In the genomic region with DNA sequence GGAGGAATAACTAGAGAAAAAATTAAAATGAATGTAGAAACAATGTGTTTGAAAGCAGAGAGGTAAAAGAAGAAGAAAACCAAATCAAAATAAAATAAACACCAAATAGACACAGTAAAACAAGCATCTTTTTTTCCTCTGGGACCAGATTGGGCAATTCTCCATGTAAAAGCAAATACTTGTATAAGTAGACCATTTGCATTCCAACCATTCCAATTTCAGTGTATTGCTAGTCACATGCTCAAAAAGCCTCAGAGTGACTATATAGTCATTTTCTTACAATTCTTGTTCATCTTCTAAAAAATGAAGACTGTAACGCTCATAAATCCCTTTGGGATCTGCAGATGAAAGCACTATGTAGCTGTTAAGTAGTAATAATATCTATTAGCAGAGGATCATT, we compare ENCODE assay signal across 24 cellular contexts.
DNase-seq lines count a peak whose midpoint lies in the region; ATAC-seq and TF ChIP-seq lines count a peak whose summit lies in the region.
"Had no signal": no experiment of that assay in that cellular context is flagged by ENCODE, and none has a peak within 500 bp of the region (broad histone marks: within the 10 kb centered on the region; RNA-seq: fewer than 3 reads in every experiment).

No MANE protein-coding gene starts in this region.

- H3K4me3 ChIP-seq in fibroblast of pulmonary artery (replicated peaks; ENCODE audit: low read depth, low read length) = no peak overlapping the region
- H3K4me3 ChIP-seq in sigmoid colon = no peak overlapping the region
- H3K4me3 ChIP-seq: hepatocyte, vagina had no signal

- H3K36me3 Mint-ChIP-seq in osteocyte (ENCODE audit: unreplicated experiment) = no peaks in the 10 kb centered on the region
- H3K36me3 Mint-ChIP-seq: activated naive CD8-positive, alpha-beta T cell treated with anti-CD3 and anti-CD28 coated beads, Interleukin-2, amount 10 ng/mL, durations not matched to agents 7 days and 5 days; CD8-positive, alpha-beta T cell; natural killer cell had no signal

- DNase-seq in ELR (ENCODE audit: low read depth) (peak; percentile 49), amniotic stem cell (lab: John Stamatoyannopoulos, UW) (peak; percentile 46), fibroblast of pulmonary artery (ENCODE audit: low read depth) (peak; percentile 54), osteocyte (ENCODE audit: extremely low spot score, unreplicated experiment) (no peak), sigmoid colon (no peak), NCI-H510A treated with DMSO at 0.1 percent for 48 hours (lab: John Stamatoyannopoulos, UW) (no peak), NCI-H128 (lab: John Stamatoyannopoulos, UW; ENCODE audit: unreplicated experiment) (no peak)
- DNase-seq: activated naive CD8-positive, alpha-beta T cell treated with anti-CD3 and anti-CD28 coated beads, Interleukin-2, amount 10 ng/mL, durations not matched to agents 7 days and 5 days; CD8-positive, alpha-beta T cell; DMS79 treated with DMSO at 0.1 percent for 48 hours; HFFc6; islet precursor cell; mesendoderm; natural killer cell; NCI-H1105; stimulated activated CD8-positive, alpha-beta memory T cell treated with anti-CD3 and anti-CD28 coated beads, Interleukin-4, amount 100 ng/mL, for 48 hours; substantia nigra; SW 1271 had no signal

- intact Hi-C loops in sigmoid colon (cut with DNase I) = no loop called here

- no peaks in the 10 kb centered on the region for H3K36me3 ChIP-seq in sigmoid colon
- H3K36me3 ChIP-seq: vagina had no signal

- H3K27ac ChIP-seq in sigmoid colon = no peak overlapping the region
- H3K27ac ChIP-seq: hepatocyte, vagina had no signal

- no peak overlapping the region for H3K4me3 Mint-ChIP-seq in osteocyte (ENCODE audit: unreplicated experiment)
- H3K4me3 Mint-ChIP-seq: activated naive CD8-positive, alpha-beta T cell treated with anti-CD3 and anti-CD28 coated beads, Interleukin-2, amount 10 ng/mL, durations not matched to agents 7 days and 5 days; CD8-positive, alpha-beta T cell; HFFc6; natural killer cell had no signal

- TF ChIP-seq CTCF in fibroblast of pulmonary artery (IDR thresholded peaks at IDR 0.05; ENCODE audit: low read length, missing control alignments) = no peak
- no peak for TF ChIP-seq CTCF in osteocyte (IDR thresholded peaks at IDR 0.05)
- no peak for TF ChIP-seq CTCF in sigmoid colon (IDR thresholded peaks at IDR 0.05)

- TF ChIP-seq EP300 in sigmoid colon (IDR thresholded peaks at IDR 0.05) = no peak

- H3K4me1 Mint-ChIP-seq in osteocyte (ENCODE audit: unreplicated experiment) = peaks cover 25% of the 10 kb centered on the region
- H3K4me1 Mint-ChIP-seq: activated naive CD8-positive, alpha-beta T cell treated with anti-CD3 and anti-CD28 coated beads, Interleukin-2, amount 10 ng/mL, durations not matched to agents 7 days and 5 days; natural killer cell had no signal

- peak overlapping the region; percentile 57 for H3K27ac Mint-ChIP-seq in osteocyte (ENCODE audit: unreplicated experiment)
- H3K27ac Mint-ChIP-seq: activated naive CD8-positive, alpha-beta T cell treated with anti-CD3 and anti-CD28 coated beads, Interleukin-2, amount 10 ng/mL, durations not matched to agents 7 days and 5 days; activated T-helper 2 cell treated with anti-CD3 and anti-CD28 coated beads, Interferon-gamma antibody, Interleukin-2, Interleukin-4, amounts not matched to agents 10 μg/mL and 5 μg/mL and 100 μg/mL, durations not matched to agents 14 hours and 24 hours and 36 hours; CD8-positive, alpha-beta T cell; HFFc6; natural killer cell; progenitor cell of endocrine pancreas had no signal

- no peaks in the 10 kb centered on the region for H3K4me1 ChIP-seq in sigmoid colon
- H3K4me1 ChIP-seq: vagina had no signal

- no peak for TF ChIP-seq POLR2A in sigmoid colon (IDR thresholded peaks at IDR 0.05)

- 84 to 90% methylated on average over 1 of the region's 1 CpG for WGBS in sigmoid colon, 2 donors

- no peaks in the 10 kb centered on the region for H3K27me3 Mint-ChIP-seq in osteocyte (ENCODE audit: unreplicated experiment)
- H3K27me3 Mint-ChIP-seq: activated naive CD8-positive, alpha-beta T cell treated with anti-CD3 and anti-CD28 coated beads, Interleukin-2, amount 10 ng/mL, durations not matched to agents 7 days and 5 days; progenitor cell of endocrine pancreas had no signal

- H3K9me3 ChIP-seq in sigmoid colon = no peaks in the 10 kb centered on the region
- H3K9me3 ChIP-seq: vagina had no signal

- H3K27me3 ChIP-seq in sigmoid colon = no peaks in the 10 kb centered on the region
- H3K27me3 ChIP-seq: hepatocyte, vagina had no signal

- no peaks in the 10 kb centered on the region for H3K9me3 Mint-ChIP-seq in osteocyte (ENCODE audit: unreplicated experiment)
- H3K9me3 Mint-ChIP-seq: activated naive CD8-positive, alpha-beta T cell treated with anti-CD3 and anti-CD28 coated beads, Interleukin-2, amount 10 ng/mL, durations not matched to agents 7 days and 5 days; activated T-helper 2 cell treated with anti-CD3 and anti-CD28 coated beads, Interferon-gamma antibody, Interleukin-2, Interleukin-4, amounts not matched to agents 10 μg/mL and 5 μg/mL and 100 μg/mL, durations not matched to agents 14 hours and 24 hours and 36 hours had no signal

- no peak for ATAC-seq in HG03139 (IDR thresholded peaks at IDR 0.05; ENCODE audit: unreplicated experiment)
- ATAC-seq: CD8-positive, alpha-beta T cell; esophagus mucosa; natural killer cell had no signal

Comparison
In these comparisons a context has a peak if more than half of its experiments do, and no peak if none do; other contexts are left out.
1. DNase-seq: peak in ELR (single experiment), amniotic stem cell (single experiment) and fibroblast of pulmonary artery (single experiment); none in osteocyte (single experiment), sigmoid colon (single experiment), NCI-H510A treated with DMSO at 0.1 percent for 48 hours (single experiment) and NCI-H128 (single experiment).